Comparison of ENCODE assay signal across 1 cellular context in genomic region chr13:48142437-48142836, GRCh38.
A peak's percentile ranks its signal among the peaks of the same experiment; 100 is the strongest.
TF ChIP-seq lines count a peak whose summit lies in the region.

No MANE protein-coding gene starts in this region.

TF ChIP-seq in K562, 482 proteins besides CTCF, POLR2A, EP300 and RAD21 (continued from another document and continues in another):
- no peak for TF ChIP-seq RNF219 (CRISPR knock-in tag; IDR thresholded peaks at IDR 0.05)
- TF ChIP-seq SRSF1 (IDR thresholded peaks at IDR 0.05; ENCODE audit: low read depth, low read length), result no peak
- peak; percentile 18; the same call in 1 of the 2 replicates for TF ChIP-seq CBFA2T2 (conservative IDR thresholded peaks at IDR 0.05)
- TF ChIP-seq GATAD2A (IDR thresholded peaks at IDR 0.05), result no peak
- no peak for TF ChIP-seq ZMIZ1 (IDR thresholded peaks at IDR 0.05; ENCODE audit: low read depth in 2 of 2, low read length in 2 of 2)
- no peak for TF ChIP-seq ZC3H11A (IDR thresholded peaks at IDR 0.05; ENCODE audit: low read depth, low read length)
- peak; percentile 36; the same call in 1 of the 2 replicates for TF ChIP-seq SOX6 (IDR thresholded peaks at IDR 0.05)
- no peak for TF ChIP-seq ATF6 (CRISPR knock-in tag; IDR thresholded peaks at IDR 0.05)
- no peak for TF ChIP-seq ZNF232 (CRISPR knock-in tag; IDR thresholded peaks at IDR 0.05)
- TF ChIP-seq KDM2B (CRISPR knock-in tag; IDR thresholded peaks at IDR 0.05), result no peak
- no peak for TF ChIP-seq PHF21A (IDR thresholded peaks at IDR 0.05; ENCODE audit: borderline replicate concordance, low read depth)
- TF ChIP-seq FOXJ3 (CRISPR knock-in tag; IDR thresholded peaks at IDR 0.05), result no peak
- TF ChIP-seq THRA (IDR thresholded peaks at IDR 0.05), result no peak
- no peak for TF ChIP-seq ZKSCAN1 (IDR thresholded peaks at IDR 0.05; ENCODE audit: low read depth, low read length)
- TF ChIP-seq ZNF217 (CRISPR knock-in tag; IDR thresholded peaks at IDR 0.05), result no peak
- TF ChIP-seq ZNF408 (CRISPR knock-in tag; IDR thresholded peaks at IDR 0.05; ENCODE audit: low read depth), result no peak
- TF ChIP-seq TAF1 (IDR thresholded peaks at IDR 0.05; ENCODE audit: control insufficient read depth, extremely low read depth, insufficient read depth, low read length, severe bottlenecking), result no peak
- no peak for TF ChIP-seq ERF (CRISPR knock-in tag; IDR thresholded peaks at IDR 0.05)
- TF ChIP-seq FUS (optimal IDR thresholded peaks at IDR 0.05; ENCODE audit: low read depth, low read length), result no peak
- no peak for TF ChIP-seq ZNF398 (CRISPR knock-in tag; IDR thresholded peaks at IDR 0.05)
- TF ChIP-seq HMG20B (CRISPR knock-in tag; IDR thresholded peaks at IDR 0.05), result no peak
- no peak for TF ChIP-seq NFE2L1 (tag; IDR thresholded peaks at IDR 0.05; ENCODE audit: borderline replicate concordance, low read depth)
- TF ChIP-seq ZBTB8A (IDR thresholded peaks at IDR 0.05; ENCODE audit: partially characterized antibody), result no peak
- TF ChIP-seq POLR2AphosphoS2 (IDR thresholded peaks at IDR 0.05; ENCODE audit: low read length), result no peak
- no peak for TF ChIP-seq MCM2 (IDR thresholded peaks at IDR 0.05; ENCODE audit: low read depth)
- no peak for TF ChIP-seq SMAD4 (CRISPR knock-in tag; conservative IDR thresholded peaks at IDR 0.05)
- TF ChIP-seq BHLHE40 (IDR thresholded peaks at IDR 0.05; ENCODE audit: low read length), result peak; percentile 9; the same call in 1 of the 2 replicates
- no peak for TF ChIP-seq PCBP1 (IDR thresholded peaks at IDR 0.05; ENCODE audit: low read depth, low read length, poor library complexity, severe bottlenecking)
- no peak for TF ChIP-seq HOMEZ (CRISPR knock-in tag; IDR thresholded peaks at IDR 0.05)
- no peak for TF ChIP-seq TBL1XR1 (IDR thresholded peaks at IDR 0.05; ENCODE audit: low read length in 2 of 2)
- TF ChIP-seq ZNF79 (CRISPR knock-in tag; IDR thresholded peaks at IDR 0.05; ENCODE audit: low read depth), result no peak
- no peak for TF ChIP-seq ZNF311 (CRISPR knock-in tag; IDR thresholded peaks at IDR 0.05)
- no peak for TF ChIP-seq MTF1 (CRISPR knock-in tag; IDR thresholded peaks at IDR 0.05; ENCODE audit: borderline replicate concordance)
- TF ChIP-seq SAFB (IDR thresholded peaks at IDR 0.05; ENCODE audit: borderline replicate concordance, low read depth, low read length), result no peak
- no peak for TF ChIP-seq PATZ1 (CRISPR knock-in tag; IDR thresholded peaks at IDR 0.05; ENCODE audit: borderline replicate concordance)
- TF ChIP-seq TEAD4 (IDR thresholded peaks at IDR 0.05; ENCODE audit: low read length), result peak; percentile 53
- TF ChIP-seq TEAD4 (CRISPR knock-in tag; IDR thresholded peaks at IDR 0.05; ENCODE audit: borderline replicate concordance), result no peak
- TF ChIP-seq HNRNPK (IDR thresholded peaks at IDR 0.05; ENCODE audit: low read depth, low read length, poor library complexity, severe bottlenecking), result no peak
- no peak for TF ChIP-seq IRF1 (CRISPR knock-in tag; IDR thresholded peaks at IDR 0.05; ENCODE audit: borderline replicate concordance)
- TF ChIP-seq HDAC6 (IDR thresholded peaks at IDR 0.05; ENCODE audit: low read depth, low read length), result no peak
- no peak for TF ChIP-seq DACH1 (IDR thresholded peaks at IDR 0.05; ENCODE audit: partially characterized antibody)
- TF ChIP-seq NR4A1 (CRISPR knock-in tag; IDR thresholded peaks at IDR 0.05), result no peak
- TF ChIP-seq NR4A1 (tag; IDR thresholded peaks at IDR 0.05), result no peak
- no peak for TF ChIP-seq ELF1 (tag; IDR thresholded peaks at IDR 0.05)
- TF ChIP-seq RBM17 (IDR thresholded peaks at IDR 0.05; ENCODE audit: borderline replicate concordance, low read depth, low read length), result no peak
- TF ChIP-seq ZNF561 (CRISPR knock-in tag; conservative IDR thresholded peaks at IDR 0.05), result no peak
- TF ChIP-seq NR2C1 (IDR thresholded peaks at IDR 0.05), result no peak
- peak; percentile 52; the same call in 1 of the 2 replicates for TF ChIP-seq NR2C1 (tag; IDR thresholded peaks at IDR 0.05)
- no peak for TF ChIP-seq COPS2 (conservative IDR thresholded peaks at IDR 0.05)
- no peak for TF ChIP-seq PBX2 (CRISPR knock-in tag; IDR thresholded peaks at IDR 0.05; ENCODE audit: low read depth)
- TF ChIP-seq PBX2 (tag; conservative IDR thresholded peaks at IDR 0.05; ENCODE audit: low read depth), result no peak
- no peak for TF ChIP-seq RBFOX2 (IDR thresholded peaks at IDR 0.05; ENCODE audit: low read depth, low read length)
- no peak for TF ChIP-seq TRIM24 (IDR thresholded peaks at IDR 0.05)
- TF ChIP-seq NBN (IDR thresholded peaks at IDR 0.05; ENCODE audit: low read depth), result no peak
- TF ChIP-seq MEF2A (IDR thresholded peaks at IDR 0.05; ENCODE audit: control insufficient read depth, low read depth, low read length), result no peak
